Comparison of ENCODE assay signal across 23 cellular contexts in genomic region chr3:98613616-98614015, GRCh38. TPM values are rescaled to one million over a fixed set of nuclear protein-coding genes. Genes with fewer than 3 reads are reported as not detected.
DNase-seq lines count a peak whose midpoint lies in the region; TF ChIP-seq lines count a peak whose summit lies in the region.
"Had no signal": no experiment of that assay in that cellular context is flagged by ENCODE, and none has a peak within 500 bp of the region (broad histone marks: within the 10 kb centered on the region; RNA-seq: fewer than 3 reads in every experiment).

No MANE protein-coding gene starts in this region.

- H3K4me1 ChIP-seq in MM.1S (ENCODE audit: low read length) (peaks cover 12% of the 10 kb centered on the region), neuronal stem cell (ENCODE audit: control insufficient read depth in 2 of 2, insufficient read depth in 1 of 2, low read depth in 1 of 2, low read length in 2 of 2) (no peaks in the 10 kb centered on the region), PC-9 (replicated peaks; ENCODE audit: insufficient read depth) (no peaks in the 10 kb centered on the region)
- H3K4me1 ChIP-seq: psoas muscle had no signal

- POLR2A ChIA-PET in PC-9 (lab: Charles Lee; ENCODE audit: unreplicated experiment), result no interaction called here

- H3K79me2 ChIP-seq in MM.1S (ENCODE audit: low read length) (no peaks in the 10 kb centered on the region), PC-9 (ENCODE audit: low read depth) (no peaks in the 10 kb centered on the region)

- peak overlapping the region; percentile 43 for H3K9ac ChIP-seq in MM.1S (ENCODE audit: low read length)
- no peak overlapping the region for H3K9ac ChIP-seq in neuronal stem cell (ENCODE audit: low read depth, low read length, poor library complexity)
- H3K9ac ChIP-seq: SK-N-SH had no signal

- H3K79me1 ChIP-seq in neuronal stem cell (ENCODE audit: low read depth, low read length), result no peaks in the 10 kb centered on the region

- H3K18ac ChIP-seq in neuronal stem cell (ENCODE audit: low read length), result no peak overlapping the region

- no peak overlapping the region for H2BK5ac ChIP-seq in neuronal stem cell (ENCODE audit: low read length)

- no TSS peak for BruUV-seq in PC-9 (replicated peaks; lab: Mats Ljungman, UMichigan)

- no CpG with 5 or more reads among the region's 4 CpGs for WGBS in neuronal stem cell (ENCODE audit: extremely low coverage in 2 of 2, insufficient read length in 2 of 2, insufficient replicate concordance in 1 of 2), 2 donors

- H3K14ac ChIP-seq in neuronal stem cell (ENCODE audit: low read length), result no peak overlapping the region

- H3K27me3 ChIP-seq in MM.1S (replicated peaks; ENCODE audit: insufficient read depth, low read length) (no peaks in the 10 kb centered on the region), brain microvascular endothelial cell (replicated peaks) (no peaks in the 10 kb centered on the region), neuronal stem cell (ENCODE audit: control insufficient read depth in 3 of 3, insufficient read depth in 3 of 3, low read depth in 1 of 3, low read length in 3 of 3) (no peaks in the 10 kb centered on the region), PC-9 (ENCODE audit: insufficient read depth, low read depth) (no peaks in the 10 kb centered on the region)
- H3K27me3 ChIP-seq: tibial nerve had no signal

- H3K36me3 ChIP-seq in MM.1S (replicated peaks; ENCODE audit: insufficient read depth, low read length) (no peaks in the 10 kb centered on the region), brain microvascular endothelial cell (replicated peaks) (no peaks in the 10 kb centered on the region), neuronal stem cell (replicated peaks in 1 of 2; ENCODE audit: control insufficient read depth in 2 of 2, insufficient read depth in 2 of 2, low read length in 2 of 2) (no peaks in the 10 kb centered on the region), PC-9 (ENCODE audit: low read depth) (no peaks in the 10 kb centered on the region)
- H3K36me3 ChIP-seq: tibial nerve had no signal

- H2AK5ac ChIP-seq in neuronal stem cell (ENCODE audit: low read depth, low read length), result no peak overlapping the region

- no peak overlapping the region for H2BK12ac ChIP-seq in neuronal stem cell (ENCODE audit: low read length)

- in situ Hi-C loops in brain microvascular endothelial cell (cut with HindIII; ENCODE audit: low pct_ligation_motif_present, low sequenced_read_pairs), result loop anchor here (25.0 kb wide), 2 partner anchors 174 to 399 kb away; no protein-coding TSS in a partner anchor

- intact Hi-C loops in PC-9 (cut with micrococcal nuclease; ENCODE audit: unreplicated experiment), result no loop called here

- peak overlapping the region; percentile 88 for H3K27ac ChIP-seq in MM.1S (ENCODE audit: low read length)
- H3K27ac ChIP-seq in brain microvascular endothelial cell, result no peak overlapping the region
- no peak overlapping the region for H3K27ac ChIP-seq in neuronal stem cell (replicated peaks; ENCODE audit: low read length)
- H3K27ac ChIP-seq in PC-9, result no peak overlapping the region
- H3K27ac ChIP-seq: psoas muscle, tibial nerve had no signal

- H2BK15ac ChIP-seq in neuronal stem cell (ENCODE audit: low read length), result no peak overlapping the region

- no peak overlapping the region for H4K91ac ChIP-seq in neuronal stem cell (ENCODE audit: low read depth, low read length, poor library complexity)

- H3K9me3 ChIP-seq in MM.1S (replicated peaks; ENCODE audit: insufficient read depth, low read length), result no peaks in the 10 kb centered on the region
- H3K9me3 ChIP-seq in neuronal stem cell (replicated peaks in 1 of 2; ENCODE audit: control insufficient read depth in 2 of 2, insufficient read depth in 1 of 2, low read depth in 1 of 2, low read length in 2 of 2), result no peaks in the 10 kb centered on the region
- H3K9me3 ChIP-seq in PC-9 (ENCODE audit: insufficient read depth, low read depth), result peaks cover 3% of the 10 kb centered on the region; the same call in 1 of the 2 replicates
- H3K9me3 ChIP-seq: psoas muscle, SK-N-SH, tibial nerve had no signal

- DNase-seq in ELR (ENCODE audit: low read depth), result peak; percentile 10
- peak; percentile 47 for DNase-seq in MM.1S
- peak; percentile 65 for DNase-seq in brain microvascular endothelial cell
- DNase-seq in neuronal stem cell (ENCODE audit: low spot score), result no peak
- no peak for DNase-seq in PC-9
- DNase-seq in NCI-H1436 (lab: John Stamatoyannopoulos, UW), result no peak
- no peak for DNase-seq in UCSD-AML1 (lab: John Stamatoyannopoulos, UW; ENCODE audit: unreplicated experiment)
- no peak for DNase-seq in COR-L47 (lab: John Stamatoyannopoulos, UW)
- DNase-seq: activated CD4-positive, alpha-beta memory T cell treated with anti-CD3 and anti-CD28 coated beads for 36 hours; amniotic stem cell; CD8-positive, alpha-beta T cell; cerebellar nuclear complex; DMS53; effector CD8-positive, alpha-beta T cell; NCI-H1694 treated with DMSO at 0.1 percent for 48 hours; NCI-H345; NK-92 treated with Interleukin-12 subunit alpha and Interleukin-12 subunit beta, amount 100 ng/mL, for 24 hours; psoas muscle; SK-N-SH; small intestine; stimulated activated CD4-positive, alpha-beta T cell treated with anti-CD3 and anti-CD28 coated beads, Interleukin-4, amount 100 ng/mL, for 1 hour; stimulated activated naive CD8-positive, alpha-beta T cell treated with anti-CD3 and anti-CD28 coated beads, Interleukin-15, Interleukin-2, amounts not matched to agents 100 U/mL and 50 U/mL, for 24 hours had no signal

- H3K4me3 ChIP-seq in MM.1S (ENCODE audit: low read length) (peak overlapping the region; percentile 60), brain microvascular endothelial cell (ENCODE audit: low read depth, low read length) (no peak overlapping the region), neuronal stem cell (ENCODE audit: low read length in 2 of 2) (no peak overlapping the region), PC-9 (no peak overlapping the region)
- H3K4me3 ChIP-seq: psoas muscle, tibial nerve had no signal

- CTCF ChIA-PET in PC-9 (lab: Charles Lee), result no interaction called here

- H3K9me2 ChIP-seq in MM.1S (replicated peaks; ENCODE audit: insufficient read depth, low read length), result no peaks in the 10 kb centered on the region
- no peaks in the 10 kb centered on the region for H3K9me2 ChIP-seq in PC-9 (ENCODE audit: insufficient read depth)
- H3K9me2 ChIP-seq: SK-N-SH had no signal

- no peak overlapping the region for H3K4ac ChIP-seq in neuronal stem cell (ENCODE audit: low read length)

- H3K4me2 ChIP-seq in MM.1S (ENCODE audit: low read depth, low read length), result peak overlapping the region; percentile 81
- H3K4me2 ChIP-seq in neuronal stem cell (ENCODE audit: insufficient read depth, low read length, poor library complexity, severe bottlenecking), result no peak overlapping the region
- H3K4me2 ChIP-seq in PC-9, result no peak overlapping the region
- H3K4me2 ChIP-seq: SK-N-SH had no signal

- peaks cover 24% of the 10 kb centered on the region for H3F3A ChIP-seq in MM.1S (ENCODE audit: insufficient read depth, low read length)
- no peaks in the 10 kb centered on the region for H3F3A ChIP-seq in PC-9 (ENCODE audit: insufficient read depth, low read depth)

- H4K20me1 ChIP-seq in MM.1S (ENCODE audit: insufficient read depth, low read length) (no peaks in the 10 kb centered on the region), PC-9 (ENCODE audit: insufficient read depth) (no peaks in the 10 kb centered on the region)

- no peak overlapping the region for H2BK120ac ChIP-seq in neuronal stem cell (ENCODE audit: low read depth, low read length)

- TF ChIP-seq CTCF in MM.1S (IDR thresholded peaks at IDR 0.05; ENCODE audit: low read length), result no peak
- TF ChIP-seq CTCF in brain microvascular endothelial cell (IDR thresholded peaks at IDR 0.05; ENCODE audit: low read depth, low read length, missing control alignments), result peak; percentile 12
- TF ChIP-seq CTCF in PC-9 (conservative IDR thresholded peaks at IDR 0.05), result no peak

- no peak overlapping the region for H3K23ac ChIP-seq in neuronal stem cell (ENCODE audit: low read depth, low read length, poor library complexity)

- H2AFZ ChIP-seq in MM.1S (ENCODE audit: low read length), result peak overlapping the region; percentile 84
- peak overlapping the region; percentile 23 for H2AFZ ChIP-seq in neuronal stem cell (ENCODE audit: low read length)
- no peak overlapping the region; the same call in 1 of the 2 replicates for H2AFZ ChIP-seq in PC-9

- no peak overlapping the region for H4K8ac ChIP-seq in neuronal stem cell (ENCODE audit: low read depth, low read length)

RNA-seq across cellular contexts. Expression of gene CPOX, which starts 20.2 kb away (rescaled TPM):
- polyA plus RNA-seq in neuronal stem cell (2013, experiment 1 of 2), result 14.4 TPM
- 14.2 TPM for polyA plus RNA-seq in neuronal stem cell (2013, experiment 2 of 2)
- total RNA-seq in PC-9 (2021), result 30.4 and 35.2 TPM in 2 replicates

Comparison
In these comparisons a context has a peak if more than half of its experiments do, and no peak if none do; other contexts are left out.
1. DNase-seq: peak in ELR (single experiment), MM.1S (single experiment) and brain microvascular endothelial cell (single experiment); none in neuronal stem cell (single experiment), PC-9 (0 of 2), NCI-H1436 (single experiment), UCSD-AML1 (single experiment) and COR-L47 (single experiment).